In genomic region chr6:144151010-144151727, GRCh38 we compare ENCODE assay signal across 8 cellular contexts. TPM values are rescaled to one million over a fixed set of nuclear protein-coding genes. Genes with fewer than 3 reads are reported as not detected.
DNase-seq lines count a peak whose midpoint lies in the region; ATAC-seq lines count a peak whose summit lies in the region.

No MANE protein-coding gene starts in this region.

- H3K9me3 Mint-ChIP-seq in CD8-positive, alpha-beta memory T cell = no peaks in the 10 kb centered on the region
- H3K9me3 Mint-ChIP-seq in activated CD4-positive, alpha-beta T cell treated with anti-CD3 and anti-CD28 coated beads for 36 hours (ENCODE audit: low read depth) = no peaks in the 10 kb centered on the region

- no peaks in the 10 kb centered on the region for H3K9me3 ChIP-seq in CD8-positive, alpha-beta memory T cell (ENCODE audit: low read length)
- H3K9me3 ChIP-seq in ectodermal cell (ENCODE audit: control insufficient read depth, low read length) (no peaks in the 10 kb centered on the region), muscle layer of duodenum (ENCODE audit: control insufficient read depth in 1 of 2, low read length in 2 of 2) (no peaks in the 10 kb centered on the region)

- no peaks in the 10 kb centered on the region for H3K36me3 ChIP-seq in CD8-positive, alpha-beta memory T cell (ENCODE audit: insufficient read depth, low read length)
- H3K36me3 ChIP-seq in ectodermal cell (ENCODE audit: control insufficient read depth, insufficient read depth, low read length) (no peaks in the 10 kb centered on the region), muscle layer of duodenum (ENCODE audit: control insufficient read depth in 1 of 2, insufficient read depth in 2 of 2, low read length in 2 of 2) (no peaks in the 10 kb centered on the region)

- peaks cover 17% of the 10 kb centered on the region for H3K4me1 ChIP-seq in CD8-positive, alpha-beta memory T cell (ENCODE audit: insufficient read depth, low read length)
- no peaks in the 10 kb centered on the region for H3K4me1 ChIP-seq in ectodermal cell (ENCODE audit: control insufficient read depth, insufficient read depth, low read length)
- H3K4me1 ChIP-seq in muscle layer of duodenum (ENCODE audit: control insufficient read depth in 1 of 2, insufficient read depth in 2 of 2, low read length in 2 of 2) = peaks cover 0 to 7% of the 10 kb centered on the region in 2 donors

- intact Hi-C loops in activated CD4-positive, alpha-beta T cell treated with anti-CD3 and anti-CD28 coated beads for 36 hours (cut with DNase I, micrococcal nuclease) = loop anchor here (1.0 to 10.0 kb wide), 10 partner anchors 20 to 1664 kb away; partner anchors contain the start of genes SF3B5 (in 2 of the 2), FBXO30 (in 1 of the 2), HIVEP2 (in 1 of the 2) and UTRN (in 1 of the 2)

- CTCF ChIA-PET in CD8-positive, alpha-beta memory T cell (lab: Charles Lee) = interaction anchor here (0.8 to 2.4 kb wide), 7 partner anchors 10 to 67 kb away, joined by 3 to 9 read pairs (median 4); no protein-coding TSS in a partner anchor
- CTCF ChIA-PET in activated CD4-positive, alpha-beta T cell treated with anti-CD3 and anti-CD28 coated beads for 36 hours (lab: Charles Lee) = interaction anchor here (1.1 kb wide), 1 partner anchor 20 kb away, joined by 5 read pairs; no protein-coding TSS in a partner anchor

- H3K4me3 Mint-ChIP-seq in CD8-positive, alpha-beta memory T cell = peak overlapping the region; percentile 91 to 97 (median 94)
- peak overlapping the region; percentile 84 for H3K4me3 Mint-ChIP-seq in activated CD4-positive, alpha-beta T cell treated with anti-CD3 and anti-CD28 coated beads for 36 hours

- POLR2A ChIA-PET in CD8-positive, alpha-beta memory T cell (lab: Charles Lee) = interaction anchor here (0.6 to 1.5 kb wide), 8 partner anchors 8 to 333 kb away, joined by 3 to 8 read pairs (median 4); partner anchors contain the start of gene SF3B5
- POLR2A ChIA-PET in activated CD4-positive, alpha-beta T cell treated with anti-CD3 and anti-CD28 coated beads for 36 hours (lab: Charles Lee) = interaction anchor here (0.6 to 2.0 kb wide), 5 partner anchors 18 to 171 kb away, joined by 3 to 11 read pairs (median 5); partner anchors contain the start of gene SF3B5

- H3K4me1 Mint-ChIP-seq in CD8-positive, alpha-beta memory T cell = peaks cover 39 to 53% (median 53%) of the 10 kb centered on the region in 3 donors
- peaks cover 50% of the 10 kb centered on the region for H3K4me1 Mint-ChIP-seq in activated CD4-positive, alpha-beta T cell treated with anti-CD3 and anti-CD28 coated beads for 36 hours

- H3K27ac Mint-ChIP-seq in CD8-positive, alpha-beta memory T cell = peak overlapping the region; percentile 85 to 98 (median 97)
- H3K27ac Mint-ChIP-seq in activated CD4-positive, alpha-beta T cell treated with anti-CD3 and anti-CD28 coated beads for 36 hours = peak overlapping the region; percentile 95

- H3K4me3 ChIP-seq in CD8-positive, alpha-beta memory T cell (ENCODE audit: low read length) = peak overlapping the region; percentile 79
- H3K4me3 ChIP-seq in Jurkat, Clone E6-1 (ENCODE audit: low read length) = peak overlapping the region; percentile 66
- H3K4me3 ChIP-seq in ectodermal cell (ENCODE audit: insufficient read depth, low read depth, low read length) = peak overlapping the region; percentile 61
- H3K4me3 ChIP-seq in muscle layer of duodenum (ENCODE audit: low read depth in 1 of 2, low read length in 2 of 2) = peak overlapping the region; percentile 83 to 94

- no peaks in the 10 kb centered on the region for H3K27me3 Mint-ChIP-seq in CD8-positive, alpha-beta memory T cell
- peaks cover 3% of the 10 kb centered on the region for H3K27me3 Mint-ChIP-seq in activated CD4-positive, alpha-beta T cell treated with anti-CD3 and anti-CD28 coated beads for 36 hours

- H3K36me3 Mint-ChIP-seq in CD8-positive, alpha-beta memory T cell = peaks cover 3 to 15% (median 9%) of the 10 kb centered on the region in 3 donors
- peaks cover 41% of the 10 kb centered on the region for H3K36me3 Mint-ChIP-seq in activated CD4-positive, alpha-beta T cell treated with anti-CD3 and anti-CD28 coated beads for 36 hours (ENCODE audit: low read depth)

- DNase-seq in CD8-positive, alpha-beta memory T cell = peak; percentile 39 to 82 (median 50)
- DNase-seq in Jurkat, Clone E6-1 (ENCODE audit: low read depth, low spot score) = peak; percentile 28
- peak; percentile 76 for DNase-seq in activated CD4-positive, alpha-beta T cell treated with anti-CD3 and anti-CD28 coated beads for 36 hours
- peak; percentile 62 for DNase-seq in stimulated activated naive CD4-positive, alpha-beta T cell treated with Interleukin-2 at 50 U/mL for 16 hours (lab: John Stamatoyannopoulos, UW)
- no peak for DNase-seq in NCI-H526 treated with DMSO at 0.1 percent for 48 hours (lab: John Stamatoyannopoulos, UW)

- peak overlapping the region; percentile 72 for H3K27ac ChIP-seq in CD8-positive, alpha-beta memory T cell (ENCODE audit: low read depth, low read length)
- H3K27ac ChIP-seq in ectodermal cell (ENCODE audit: insufficient read depth, low read depth, low read length, poor library complexity, severe bottlenecking) (no peak overlapping the region), muscle layer of duodenum (ENCODE audit: low read length) (peak overlapping the region; percentile 86)

- WGBS in ectodermal cell, 2 experiments = 20 to 23% methylated on average over 15 of the region's 15 CpGs

- H3K27me3 ChIP-seq in CD8-positive, alpha-beta memory T cell (ENCODE audit: insufficient read depth, low read length, poor library complexity, severe bottlenecking) = no peaks in the 10 kb centered on the region
- H3K27me3 ChIP-seq in ectodermal cell (ENCODE audit: control insufficient read depth, insufficient read depth, low read length, poor library complexity, severe bottlenecking) = peaks cover 59% of the 10 kb centered on the region
- H3K27me3 ChIP-seq in muscle layer of duodenum (ENCODE audit: low read depth, low read length) = no peaks in the 10 kb centered on the region

- ATAC-seq in GM21526 (IDR thresholded peaks at IDR 0.05; ENCODE audit: low FRiP score, unreplicated experiment) = peak; percentile 57
- peak; percentile 70 for ATAC-seq in activated CD4-positive, alpha-beta T cell treated with anti-CD3 and anti-CD28 coated beads for 36 hours

RNA-seq across cellular contexts. Expression of gene STX11, which starts 0.9 kb away (rescaled TPM):
- total RNA-seq in CD8-positive, alpha-beta memory T cell = 10 to 100 TPM; 29.2 to 30.0 TPM
- 16.7 TPM for polyA plus RNA-seq in CD8-positive, alpha-beta memory T cell
- 1.1 TPM for polyA plus RNA-seq in Jurkat, Clone E6-1 (2012; ENCODE audit: insufficient read depth, insufficient read length)
- 10 to 100 TPM; 19.6 to 20.9 TPM for total RNA-seq in activated CD4-positive, alpha-beta T cell treated with anti-CD3 and anti-CD28 coated beads for 36 hours
- polyA plus RNA-seq in ectodermal cell (2013, experiment 1 of 4) = not detected
- polyA plus RNA-seq in ectodermal cell (2013, experiment 2 of 4) = not detected
- polyA plus RNA-seq in ectodermal cell (2013, experiment 3 of 4) = not detected
- 0.12 TPM for polyA plus RNA-seq in ectodermal cell (2013, experiment 4 of 4)

RNA-seq across cellular contexts. Expression of gene SF3B5, which starts 55.8 kb away (rescaled TPM):
- total RNA-seq in CD8-positive, alpha-beta memory T cell = 100 to 1,000 TPM; 265 TPM
- polyA plus RNA-seq in CD8-positive, alpha-beta memory T cell = 390 TPM
- polyA plus RNA-seq in Jurkat, Clone E6-1 (2012; ENCODE audit: insufficient read depth, insufficient read length) = 195 TPM
- total RNA-seq in activated CD4-positive, alpha-beta T cell treated with anti-CD3 and anti-CD28 coated beads for 36 hours = 100 to 1,000 TPM; 152 to 164 TPM
- polyA plus RNA-seq in ectodermal cell (2013, experiment 1 of 4) = 148 TPM
- 149 TPM for polyA plus RNA-seq in ectodermal cell (2013, experiment 2 of 4)
- 152 TPM for polyA plus RNA-seq in ectodermal cell (2013, experiment 3 of 4)
- polyA plus RNA-seq in ectodermal cell (2013, experiment 4 of 4) = 167 TPM
